13 cellular contexts compared by ENCODE assay signal in the genomic region with DNA sequence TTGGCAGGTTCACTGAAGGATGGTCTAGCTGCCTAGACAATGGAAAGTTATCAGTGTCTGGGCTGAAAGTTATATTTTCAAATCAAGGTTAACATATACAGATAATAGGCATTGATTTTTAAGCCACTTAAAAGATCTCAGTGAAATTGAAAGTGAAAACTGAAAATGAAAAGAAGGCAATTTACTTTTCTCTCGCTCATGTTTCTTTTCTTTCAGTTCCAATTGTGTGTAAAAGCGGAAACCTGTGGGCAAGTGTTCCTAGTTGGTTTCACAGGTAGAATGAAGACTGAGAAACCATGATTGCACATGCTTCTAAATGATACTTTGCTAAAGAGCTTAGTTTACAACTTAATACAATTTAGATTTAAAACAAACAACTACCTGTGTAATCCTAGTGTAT.
A peak's percentile ranks its signal among the peaks of the same experiment; 100 is the strongest.
DNase-seq lines count a peak whose midpoint lies in the region; ATAC-seq, FAIRE-seq and TF ChIP-seq lines count a peak whose summit lies in the region.
"Had no signal": no experiment of that assay in that cellular context is flagged by ENCODE, and none has a peak within 500 bp of the region (broad histone marks: within the 10 kb centered on the region; RNA-seq: fewer than 3 reads in every experiment).

No MANE protein-coding gene starts in this region.

- TF ChIP-seq POLR2A in HepG2 (IDR thresholded peaks at IDR 0.05; ENCODE audit: insufficient read depth in 1 of 2, low read depth in 2 of 2, low read length in 2 of 2), result no peak

- in situ Hi-C loops in HepG2 (cut with HindIII; ENCODE audit: extremely low pct_ligation_motif_present, low pct_unique_long_range_greater_than_20kb), result no loop called here

- 10% methylated on average over 2 of the region's 2 CpGs for WGBS in HepG2 (ENCODE audit: low lambda C conversion rate)

- H3K9ac ChIP-seq in HepG2 (ENCODE audit: insufficient read depth, low read depth, low read length), result no peak overlapping the region

- POLR2A ChIA-PET in HepG2 (lab: Yijun Ruan, JAX), result no interaction called here

- H3K27me3 ChIP-seq in HepG2 (ENCODE audit: control insufficient read depth in 1 of 2, insufficient read depth in 2 of 2, low read length in 2 of 2), result 0 out of 5 replicates have a peak, but pooled peaks cover 0 to 4% of the 10 kb centered on the region in 2 experiments
- H3K27me3 ChIP-seq: gastroesophageal sphincter had no signal

- FAIRE-seq in HepG2 (lab: Jason Lieb, UNC), result no peak

- no peaks in the 10 kb centered on the region for H4K20me1 ChIP-seq in HepG2 (ENCODE audit: insufficient read depth, low read length)

- BruUV-seq in HepG2 (replicated peaks; lab: Mats Ljungman, UMichigan), result no TSS peak

- no peak for DNase-seq in stimulated activated CD4-positive, alpha-beta T cell treated with anti-CD3 and anti-CD28 coated beads, Interleukin-4, amount 100 ng/mL, for 4 hours
- DNase-seq in NK-92 treated with Interleukin-12 subunit alpha and Interleukin-12 subunit beta, amount 100 ng/mL, for 24 hours (lab: John Stamatoyannopoulos, UW), result no peak
- DNase-seq in left ventricle myocardium superior (no peak), HepG2 (ENCODE audit: low spot score) (no peak)
- DNase-seq: DMS79 had no signal

- TF ChIP-seq RAD21 in HepG2 (CRISPR knock-in tag; IDR thresholded peaks at IDR 0.05), result no peak

- TF ChIP-seq EP300 in HepG2 (IDR thresholded peaks at IDR 0.05; ENCODE audit: low read depth in 2 of 2, low read length in 2 of 2) (no peak), HepG2 (CRISPR knock-in tag; IDR thresholded peaks at IDR 0.05; ENCODE audit: borderline replicate concordance) (no peak)

- no peaks in the 10 kb centered on the region for H3K4me1 ChIP-seq in HepG2 (ENCODE audit: insufficient read depth, low read length)
- H3K4me1 ChIP-seq: gastroesophageal sphincter, prostate gland had no signal

- no peaks in the 10 kb centered on the region for H3K79me2 ChIP-seq in HepG2 (ENCODE audit: insufficient read depth, low read length)

- no peak for TF ChIP-seq CTCF in HepG2 (CRISPR knock-in tag; IDR thresholded peaks at IDR 0.05)

- no peaks in the 10 kb centered on the region for H3K36me3 ChIP-seq in HepG2 (replicated peaks in 1 of 2; ENCODE audit: control insufficient read depth in 1 of 2, insufficient read depth in 2 of 2, low read length in 2 of 2)
- H3K36me3 ChIP-seq: prostate gland had no signal

- H3K4me2 ChIP-seq in HepG2 (ENCODE audit: low read depth, low read length), result no peak overlapping the region

- H2AFZ ChIP-seq in HepG2 (ENCODE audit: low read length), result no peak overlapping the region

- peak; percentile 96 for ATAC-seq in GM18511 (IDR thresholded peaks at IDR 0.05; ENCODE audit: unreplicated experiment)
- peak; percentile 92 for ATAC-seq in GM19438 (IDR thresholded peaks at IDR 0.05; ENCODE audit: low read depth, unreplicated experiment)
- ATAC-seq in HG02885 (IDR thresholded peaks at IDR 0.05; ENCODE audit: poor library complexity, unreplicated experiment), result peak; percentile 95
- peak; percentile 99 for ATAC-seq in HG03575 (IDR thresholded peaks at IDR 0.05; ENCODE audit: extremely low read depth, insufficient number of reproducible peaks, low FRiP score, unreplicated experiment)
- ATAC-seq in left ventricle myocardium superior, result no peak
- ATAC-seq in HepG2, result no peak
- ATAC-seq: gastroesophageal sphincter, HCT116 had no signal

- H3K27ac ChIP-seq in HepG2 (ENCODE audit: extremely low read length, insufficient read depth, low read length), result no peak overlapping the region
- H3K27ac ChIP-seq: gastroesophageal sphincter, prostate gland had no signal

- H3K9me3 ChIP-seq in HepG2 (ENCODE audit: low read length), result no peaks in the 10 kb centered on the region
- H3K9me3 ChIP-seq: gastroesophageal sphincter, prostate gland had no signal

- CTCF ChIA-PET in HepG2 (lab: Yijun Ruan, JAX; ENCODE audit: low intra/inter-chr PET ratio, low total read pairs), result no interaction called here

- intact Hi-C loops in left ventricle myocardium superior (cut with micrococcal nuclease) (no loop called here), HepG2 (cut with micrococcal nuclease; ENCODE audit: unreplicated experiment) (no loop called here)

- H3K4me3 ChIP-seq in HepG2 (replicated peaks in 1 of 3; ENCODE audit: insufficient read depth in 1 of 3, low read depth in 2 of 3, low read length in 3 of 3), result no peak overlapping the region
- H3K4me3 ChIP-seq: gastroesophageal sphincter, lung, prostate gland had no signal

TF ChIP-seq in HepG2, 621 proteins besides CTCF, POLR2A, EP300 and RAD21:
- no peak for TF ChIP-seq RORA (CRISPR knock-in tag; IDR thresholded peaks at IDR 0.05)
- no peak for TF ChIP-seq ARID2 (CRISPR knock-in tag; IDR thresholded peaks at IDR 0.05; ENCODE audit: borderline replicate concordance)
- no peak for TF ChIP-seq SNRNP70 (IDR thresholded peaks at IDR 0.05; ENCODE audit: low read depth, low read length)
- no peak for TF ChIP-seq ZBTB33 (CRISPR knock-in tag; IDR thresholded peaks at IDR 0.05)
- no peak for TF ChIP-seq ZNF224 (CRISPR knock-in tag; IDR thresholded peaks at IDR 0.05)
- TF ChIP-seq NCOA1 (CRISPR knock-in tag; IDR thresholded peaks at IDR 0.05), result no peak
- TF ChIP-seq HOXA7 (CRISPR knock-in tag; IDR thresholded peaks at IDR 0.05), result no peak
- TF ChIP-seq ARNTL (CRISPR knock-in tag; IDR thresholded peaks at IDR 0.05), result no peak
- no peak for TF ChIP-seq ZBTB38 (CRISPR knock-in tag; IDR thresholded peaks at IDR 0.05)
- TF ChIP-seq DMAP1 (CRISPR knock-in tag; IDR thresholded peaks at IDR 0.05), result no peak
- TF ChIP-seq ZNF580 (CRISPR knock-in tag; IDR thresholded peaks at IDR 0.05; ENCODE audit: borderline replicate concordance, low read depth), result no peak
- no peak for TF ChIP-seq SIX1 (CRISPR knock-in tag; IDR thresholded peaks at IDR 0.05; ENCODE audit: borderline replicate concordance)
- no peak for TF ChIP-seq FOXA1 (IDR thresholded peaks at IDR 0.05)
- no peak for TF ChIP-seq FOXA1 (CRISPR knock-in tag; IDR thresholded peaks at IDR 0.05)
- no peak for TF ChIP-seq ZNF382 (CRISPR knock-in tag; IDR thresholded peaks at IDR 0.05; ENCODE audit: borderline replicate concordance)
- TF ChIP-seq, protein P1, sequence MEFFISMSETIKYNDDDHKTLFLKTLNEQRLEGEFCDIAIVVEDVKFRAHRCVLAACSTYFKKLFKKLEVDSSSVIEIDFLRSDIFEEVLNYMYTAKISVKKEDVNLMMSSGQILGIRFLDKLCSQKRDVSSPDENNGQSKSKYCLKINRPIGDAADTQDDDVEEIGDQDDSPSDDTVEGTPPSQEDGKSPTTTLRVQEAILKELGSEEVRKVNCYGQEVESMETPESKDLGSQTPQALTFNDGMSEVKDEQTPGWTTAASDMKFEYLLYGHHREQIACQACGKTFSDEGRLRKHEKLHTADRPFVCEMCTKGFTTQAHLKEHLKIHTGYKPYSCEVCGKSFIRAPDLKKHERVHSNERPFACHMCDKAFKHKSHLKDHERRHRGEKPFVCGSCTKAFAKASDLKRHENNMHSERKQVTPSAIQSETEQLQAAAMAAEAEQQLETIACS (CRISPR knock-in tag; IDR thresholded peaks at IDR 0.05), result no peak
TF ChIP-seq in HepG2: peak in this region for 0.

Comparison
In these comparisons a context has a peak if more than half of its experiments do, and no peak if none do; other contexts are left out.
1. ATAC-seq: peak in GM18511 (single experiment), GM19438 (single experiment), HG02885 (single experiment) and HG03575 (single experiment); none in left ventricle myocardium superior (single experiment) and HepG2 (single experiment).